7 cellular contexts compared by ENCODE assay signal in genomic region chrX:9410889-9411288, GRCh38. TPM values are rescaled to one million over a fixed set of nuclear protein-coding genes. Genes with fewer than 3 reads are reported as not detected.
A peak's percentile ranks its signal among the peaks of the same experiment; 100 is the strongest.
DNase-seq lines count a peak whose midpoint lies in the region; ATAC-seq and TF ChIP-seq lines count a peak whose summit lies in the region.
"Not testable (repeated sequence)": the region's sequence is repeated elsewhere in the genome, so short reads cannot be mapped to it uniquely, and the experiment has no call there.

No MANE protein-coding gene starts in this region.

- 92 to 96% (median 94%) methylated on average over 3 to 4 of the region's 11 CpGs for WGBS in stomach, 5 donors

- not testable (repeated sequence) for H3K4me3 Mint-ChIP-seq in chondrocyte (ENCODE audit: unreplicated experiment); progenitor cell of endocrine pancreas (ENCODE audit: low read depth)

- not testable (repeated sequence) for H3K27me3 Mint-ChIP-seq in chondrocyte (ENCODE audit: low read depth); progenitor cell of endocrine pancreas

- H3K27ac ChIP-seq in Peyer's patch, right atrium auricular region, stomach: not testable (repeated sequence)

- peaks cover 13% of the 10 kb centered on the region for H3K9me3 Mint-ChIP-seq in chondrocyte (ENCODE audit: low read depth)
- peaks cover 17% of the 10 kb centered on the region for H3K9me3 Mint-ChIP-seq in progenitor cell of endocrine pancreas (ENCODE audit: low read depth)

- TF ChIP-seq EP300 in stomach (IDR thresholded peaks at IDR 0.05) = not testable (repeated sequence)

- H3K27ac Mint-ChIP-seq in chondrocyte (ENCODE audit: unreplicated experiment); progenitor cell of endocrine pancreas: not testable (repeated sequence)

- H3K4me1 ChIP-seq in Peyer's patch, right atrium auricular region, stomach: not testable (repeated sequence)

- ATAC-seq in left cardiac atrium; omental fat pad (ENCODE audit: low FRiP score): not testable (repeated sequence)

- intact Hi-C loops in left cardiac atrium (cut with DNase I); stomach (cut with DNase I; ENCODE audit: low total_unique reads): not testable (repeated sequence)

- H3K36me3 ChIP-seq in Peyer's patch, right atrium auricular region, stomach: not testable (repeated sequence)

- not testable (repeated sequence) for TF ChIP-seq POLR2A in Peyer's patch (IDR thresholded peaks at IDR 0.05); stomach (IDR thresholded peaks at IDR 0.05)

- H3K27me3 ChIP-seq in Peyer's patch, right atrium auricular region, stomach: not testable (repeated sequence)

- not testable (repeated sequence) for H3K4me1 Mint-ChIP-seq in chondrocyte (ENCODE audit: low read depth); progenitor cell of endocrine pancreas (ENCODE audit: low read depth)

- peak in 2 of 3 donors; percentile 40 to 59 for DNase-seq in Peyer's patch
- peak; percentile 99 for DNase-seq in chondrocyte (ENCODE audit: low spot score)
- peak; percentile 33 for DNase-seq in left cardiac atrium
- peak; percentile 64 for DNase-seq in right atrium auricular region (ENCODE audit: low spot score)
- DNase-seq in omental fat pad (ENCODE audit: low spot score) = peak; percentile 45
- peak; percentile 14 for DNase-seq in progenitor cell of endocrine pancreas (ENCODE audit: low spot score, unreplicated experiment)
- peak; percentile 50 for DNase-seq in stomach

- not testable (repeated sequence) for H3K9me3 ChIP-seq in Peyer's patch, right atrium auricular region, stomach

- not testable (repeated sequence) for H3K4me3 ChIP-seq in Peyer's patch, right atrium auricular region, stomach

- not testable (repeated sequence) for TF ChIP-seq CTCF in Peyer's patch (IDR thresholded peaks at IDR 0.05); chondrocyte (IDR thresholded peaks at IDR 0.05); right atrium auricular region (IDR thresholded peaks at IDR 0.05); omental fat pad (IDR thresholded peaks at IDR 0.05); progenitor cell of endocrine pancreas (IDR thresholded peaks at IDR 0.05; ENCODE audit: unreplicated experiment); stomach (IDR thresholded peaks at IDR 0.05)

- not testable (repeated sequence) for H3K36me3 Mint-ChIP-seq in chondrocyte (ENCODE audit: low read depth); progenitor cell of endocrine pancreas (ENCODE audit: insufficient read depth)

RNA-seq across cellular contexts. Expression of gene TBL1X, which starts 54.0 kb away (rescaled TPM):
- total RNA-seq in Peyer's patch = 10 to 100 TPM in 1 of 4 donors, 1 to 10 TPM in 3; 3.9 to 29.7 (median 5.0) TPM
- total RNA-seq in chondrocyte = 14.5 to 24.6 TPM (median 21.4 TPM) in 3 replicates
- 10 to 100 TPM in 1 of 2 donors, 1 to 10 TPM in 1; 9.4 to 16.7 TPM for total RNA-seq in left cardiac atrium
- total RNA-seq in right atrium auricular region = 10 to 100 TPM; 12.3 to 14.0 TPM
- total RNA-seq in omental fat pad = 10 to 100 TPM; 13.1 to 22.7 (median 16.2) TPM
- 37.8 and 42.7 TPM in 2 replicates for total RNA-seq in progenitor cell of endocrine pancreas
- total RNA-seq in stomach = 10 to 100 TPM in 4 of 5 donors, 1 to 10 TPM in 1; 6.1 to 53.1 (median 17.4) TPM
- 1 to 10 TPM; 4.7 to 7.0 (median 5.5) TPM for polyA plus RNA-seq in stomach

Comparison
In these comparisons a context has a peak if more than half of its experiments do, and no peak if none do; other contexts are left out.
1. DNase-seq: peak in every context shown above with its lines; median percentile 99 in chondrocyte; 64 in right atrium auricular region; 50 in stomach; 50 in Peyer's patch; 45 in omental fat pad; 33 in left cardiac atrium; 14 in progenitor cell of endocrine pancreas.